In genomic region chr3:46082021-46082420, GRCh38 we compare ENCODE assay signal across 17 cellular contexts. TPM values are rescaled to one million over a fixed set of nuclear protein-coding genes. Genes with fewer than 3 reads are reported as not detected.
DNase-seq lines count a peak whose midpoint lies in the region; ATAC-seq, FAIRE-seq and TF ChIP-seq lines count a peak whose summit lies in the region.
"Had no signal": no experiment of that assay in that cellular context is flagged by ENCODE, and none has a peak within 500 bp of the region (broad histone marks: within the 10 kb centered on the region; RNA-seq: fewer than 3 reads in every experiment).

No MANE protein-coding gene starts in this region.

- TF ChIP-seq CTCF in Calu3 (IDR thresholded peaks at IDR 0.05; ENCODE audit: unreplicated experiment): no peak
- TF ChIP-seq CTCF in PC-9 (conservative IDR thresholded peaks at IDR 0.05): no peak
- TF ChIP-seq CTCF in bronchial epithelial cell (IDR thresholded peaks at IDR 0.05; ENCODE audit: insufficient read depth, low read length, severe bottlenecking): no peak
- TF ChIP-seq CTCF in smooth muscle cell (IDR thresholded peaks at IDR 0.05; ENCODE audit: borderline replicate concordance, insufficient read depth, poor library complexity, severe bottlenecking): no peak
- no peak for TF ChIP-seq CTCF in GM23338 (conservative IDR thresholded peaks at IDR 0.05; ENCODE audit: low read depth in 2 of 2)

- FAIRE-seq in bronchial epithelial cell (lab: Jason Lieb, UNC): no peak
- FAIRE-seq: A204.1 had no signal

- no peak overlapping the region for H2AFZ ChIP-seq in PC-9
- H2AFZ ChIP-seq in smooth muscle cell (ENCODE audit: low read depth): no peak overlapping the region
- no peak overlapping the region for H2AFZ ChIP-seq in GM23338
- H2AFZ ChIP-seq: GM23248 had no signal

- H3K4me3 Mint-ChIP-seq in Calu3 (ENCODE audit: low read depth, unreplicated experiment) (no peak overlapping the region), GM23338 (no peak overlapping the region)
- H3K4me3 Mint-ChIP-seq: B cell; CD4-positive, alpha-beta T cell had no signal

- H3K27me3 Mint-ChIP-seq in Calu3 (ENCODE audit: unreplicated experiment): no peaks in the 10 kb centered on the region
- no peaks in the 10 kb centered on the region for H3K27me3 Mint-ChIP-seq in GM23338 (ENCODE audit: insufficient read depth, low read depth, poor library complexity)
- H3K27me3 Mint-ChIP-seq: B cell; CD4-positive, alpha-beta T cell had no signal

- peak overlapping the region; percentile 97 for H3K27ac ChIP-seq in PC-9
- H3K27ac ChIP-seq in smooth muscle cell (ENCODE audit: low read depth): peak overlapping the region; percentile 68
- no peak overlapping the region for H3K27ac ChIP-seq in GM23338 (ENCODE audit: low read depth)
- H3K27ac ChIP-seq: GM23248 had no signal

- H3K9ac ChIP-seq in smooth muscle cell (ENCODE audit: low read depth): no peak overlapping the region
- H3K9ac ChIP-seq: GM23248 had no signal

- ATAC-seq in HG02588 (IDR thresholded peaks at IDR 0.05; ENCODE audit: unreplicated experiment) (no peak), GM23338 (no peak)

- H3K4me1 Mint-ChIP-seq in Calu3 (ENCODE audit: low read depth, unreplicated experiment) (peaks cover 16% of the 10 kb centered on the region), GM23338 (peaks cover 4% of the 10 kb centered on the region)

- H3K27me3 ChIP-seq in PC-9 (ENCODE audit: insufficient read depth, low read depth): no peaks in the 10 kb centered on the region
- no peaks in the 10 kb centered on the region for H3K27me3 ChIP-seq in bronchial epithelial cell (ENCODE audit: control insufficient read depth, insufficient read depth, low read length)
- no peaks in the 10 kb centered on the region for H3K27me3 ChIP-seq in smooth muscle cell (ENCODE audit: low read depth)
- H3K27me3 ChIP-seq in GM23338 (ENCODE audit: insufficient read depth): no peaks in the 10 kb centered on the region

- DNase-seq in Calu3: no peak
- DNase-seq in PC-9: peak in 1 of 2 experiments; percentile 84
- DNase-seq in bronchial epithelial cell (ENCODE audit: low read depth): peak; percentile 34
- DNase-seq in smooth muscle cell (lab: John Stamatoyannopoulos, UW; ENCODE audit: unreplicated experiment): no peak
- DNase-seq in LoVo (ENCODE audit: low spot score): no peak
- no peak for DNase-seq in GM23338 (ENCODE audit: low spot score)
- DNase-seq: C1 segment of cervical spinal cord; CD4-positive, alpha-beta T cell; COR-L47; GM23248; H7; IMR-90 had no signal

- no peaks in the 10 kb centered on the region; the same call in 1 of the 2 replicates for H3K9me2 ChIP-seq in PC-9 (ENCODE audit: insufficient read depth)
- H3K9me2 ChIP-seq in GM23338 (ENCODE audit: insufficient read depth): no peaks in the 10 kb centered on the region

- no peaks in the 10 kb centered on the region for H3K79me2 ChIP-seq in PC-9 (ENCODE audit: low read depth)
- H3K79me2 ChIP-seq in smooth muscle cell (ENCODE audit: low read depth): no peaks in the 10 kb centered on the region
- no peaks in the 10 kb centered on the region for H3K79me2 ChIP-seq in GM23338 (replicated peaks; ENCODE audit: insufficient read depth)

- peaks cover 44% of the 10 kb centered on the region for H3F3A ChIP-seq in PC-9 (ENCODE audit: insufficient read depth, low read depth)
- H3F3A ChIP-seq in smooth muscle cell (ENCODE audit: low read depth): no peaks in the 10 kb centered on the region
- H3F3A ChIP-seq in GM23338 (replicated peaks; ENCODE audit: low read depth): no peaks in the 10 kb centered on the region

- peak overlapping the region; percentile 52 for H3K27ac Mint-ChIP-seq in Calu3 (ENCODE audit: unreplicated experiment)
- H3K27ac Mint-ChIP-seq in GM23338: no peak overlapping the region
- H3K27ac Mint-ChIP-seq: B cell; CD4-positive, alpha-beta T cell had no signal

- intact Hi-C loops in Calu3 (cut with micrococcal nuclease; ENCODE audit: unreplicated experiment) (loop anchor here (5.0 kb wide), 1 partner anchor 290 kb away; the partner anchor contains the start of gene CCR5), PC-9 (cut with micrococcal nuclease; ENCODE audit: unreplicated experiment) (loop anchor here (1.0 to 5.0 kb wide), 3 partner anchors 29 to 395 kb away; partner anchors contain the start of gene SACM1L)

- H3K4me2 ChIP-seq in PC-9 (peak overlapping the region; percentile 64), smooth muscle cell (no peak overlapping the region), GM23338 (no peak overlapping the region)

- no peaks in the 10 kb centered on the region for H4K20me1 ChIP-seq in PC-9 (ENCODE audit: insufficient read depth)
- no peaks in the 10 kb centered on the region for H4K20me1 ChIP-seq in smooth muscle cell (ENCODE audit: low read depth)
- H4K20me1 ChIP-seq in GM23338 (replicated peaks; ENCODE audit: insufficient read depth): no peaks in the 10 kb centered on the region

- H3K9me3 Mint-ChIP-seq in Calu3 (ENCODE audit: low read depth, unreplicated experiment) (no peaks in the 10 kb centered on the region), GM23338 (peaks cover 15% of the 10 kb centered on the region)
- H3K9me3 Mint-ChIP-seq: CD4-positive, alpha-beta T cell had no signal

- H3K36me3 ChIP-seq in PC-9 (ENCODE audit: low read depth) (no peaks in the 10 kb centered on the region), bronchial epithelial cell (ENCODE audit: control insufficient read depth, insufficient read depth, low read length) (no peaks in the 10 kb centered on the region), smooth muscle cell (ENCODE audit: low read depth) (no peaks in the 10 kb centered on the region), GM23338 (ENCODE audit: insufficient read depth) (peaks cover 9% of the 10 kb centered on the region; the same call in 1 of the 2 replicates)

- 76% methylated on average over 2 of the region's 2 CpGs for WGBS in smooth muscle cell (ENCODE audit: low lambda C conversion rate)

- H3K4me1 ChIP-seq in PC-9 (replicated peaks; ENCODE audit: insufficient read depth) (peaks cover 62% of the 10 kb centered on the region), smooth muscle cell (ENCODE audit: low read depth) (no peaks in the 10 kb centered on the region), GM23338 (ENCODE audit: insufficient read depth) (no peaks in the 10 kb centered on the region)

- POLR2A ChIA-PET in PC-9 (lab: Charles Lee; ENCODE audit: unreplicated experiment): no interaction called here

- CTCF ChIA-PET in Calu3 (lab: Charles Lee): interaction anchor here (0.7 kb wide), 2 partner anchors 209 to 253 kb away, joined by 3 to 6 read pairs; no protein-coding TSS in a partner anchor
- CTCF ChIA-PET in PC-9 (lab: Charles Lee): interaction anchor here (0.6 to 1.2 kb wide), 2 partner anchors 17 to 132 kb away, joined by 3 to 6 read pairs; no protein-coding TSS in a partner anchor

- no peak overlapping the region for H3K4me3 ChIP-seq in PC-9
- no peak overlapping the region for H3K4me3 ChIP-seq in bronchial epithelial cell (ENCODE audit: low read depth, low read length)
- H3K4me3 ChIP-seq in smooth muscle cell: no peak overlapping the region
- no peak overlapping the region for H3K4me3 ChIP-seq in GM23338
- H3K4me3 ChIP-seq: GM23248 had no signal

- no TSS peak for BruUV-seq in Calu3 (replicated peaks; lab: Mats Ljungman, UMichigan)
- no TSS peak for BruUV-seq in PC-9 (replicated peaks; lab: Mats Ljungman, UMichigan)

- no peaks in the 10 kb centered on the region for H3K36me3 Mint-ChIP-seq in Calu3 (ENCODE audit: insufficient read depth, unreplicated experiment)
- peaks cover 10% of the 10 kb centered on the region; the same call in 2 of the 3 replicates for H3K36me3 Mint-ChIP-seq in GM23338 (ENCODE audit: low read depth)

- no peaks in the 10 kb centered on the region for H3K9me3 ChIP-seq in PC-9 (ENCODE audit: insufficient read depth, low read depth)
- no peaks in the 10 kb centered on the region for H3K9me3 ChIP-seq in smooth muscle cell (replicated peaks; ENCODE audit: low read depth)

TF ChIP-seq in GM23338, 12 proteins besides CTCF, POLR2A, EP300 and RAD21 (continues in another document):
- TF ChIP-seq ZNF114 (CRISPR knock-in tag; IDR thresholded peaks at IDR 0.05) (no peak), ZNF331 (CRISPR knock-in tag; IDR thresholded peaks at IDR 0.05; ENCODE audit: low read depth) (no peak), NANOG (IDR thresholded peaks at IDR 0.05; ENCODE audit: borderline replicate concordance) (no peak), REST (IDR thresholded peaks at IDR 0.05; ENCODE audit: unreplicated experiment) (no peak), EZH2phosphoT487 (IDR thresholded peaks at IDR 0.05; ENCODE audit: unreplicated experiment) (no peak), CREB1 (CRISPR knock-in tag; IDR thresholded peaks at IDR 0.05; ENCODE audit: low read depth) (no peak)

RNA-seq across cellular contexts. Expression of gene XCR1, which starts 54.7 kb away (rescaled TPM):
- total RNA-seq in Calu3 (2022): not detected in 2 replicates
- 0.13 and 0.18 TPM in 2 replicates for total RNA-seq in PC-9 (2021)
- under 0.01 TPM in 1 of 2 replicates, not detected in the other for total RNA-seq in bronchial epithelial cell
- total RNA-seq in smooth muscle cell: 0.76 and 1.5 TPM in 2 replicates
- 0.30 TPM in 1 of 2 replicates, not detected in the other for polyA plus RNA-seq in smooth muscle cell
- total RNA-seq in GM23338 (2014; rRNA removed; shearing (Covaris generic)): not detected in 2 replicates
- polyA plus RNA-seq in GM23338 (2016; fragmentation: Nextera tagmentation; extraction: Ambion mirVana): not detected in 2 replicates
- total RNA-seq: B cell, Daoy, GM23248, H7, HT-29, IMR-90 had no signal
- polyA plus RNA-seq: GM23248, IMR-90 had no signal
